1 cellular context compared by ENCODE assay signal in the genomic region with DNA sequence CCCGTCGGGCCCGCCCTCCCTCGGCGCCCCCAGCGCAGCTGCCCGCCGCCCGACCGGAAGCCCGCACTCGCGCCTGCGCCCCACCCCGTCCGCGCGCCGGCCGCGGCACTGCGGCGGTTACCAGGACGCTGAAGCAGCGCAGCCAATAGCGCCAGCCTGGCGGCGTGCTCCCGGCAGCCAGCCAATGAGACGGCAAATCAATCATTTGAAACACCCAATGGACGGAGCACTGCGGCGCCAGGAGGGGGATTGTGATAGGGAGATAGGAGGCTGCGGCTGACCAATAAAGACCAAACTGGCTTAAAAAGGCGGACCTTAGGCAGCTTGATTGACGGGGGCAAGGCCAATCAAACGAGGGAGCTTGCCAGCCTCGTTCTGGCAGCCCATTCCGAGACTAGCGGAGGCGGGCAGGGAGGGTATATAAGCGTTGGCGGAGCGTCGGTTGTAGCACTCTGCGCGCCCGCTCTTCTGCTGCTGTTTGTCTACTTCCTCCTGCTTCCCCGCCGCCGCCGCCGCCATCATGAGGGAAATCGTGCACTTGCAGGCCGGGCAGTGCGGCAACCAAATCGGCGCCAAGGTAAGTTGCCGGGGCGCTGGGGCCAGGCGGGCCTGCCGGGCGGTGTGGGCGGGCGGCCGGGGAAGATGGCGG.
TF ChIP-seq lines count a peak whose summit lies in the region.

A gene (plus strand): TSS at position 447 of the 649 bp plus-strand sequence. CDS start 74 bp downstream, at position 521.

TF ChIP-seq in GM12878, 131 proteins besides CTCF, POLR2A, EP300 and RAD21 (continued from another document and continues in another):
- TF ChIP-seq, protein P1, sequence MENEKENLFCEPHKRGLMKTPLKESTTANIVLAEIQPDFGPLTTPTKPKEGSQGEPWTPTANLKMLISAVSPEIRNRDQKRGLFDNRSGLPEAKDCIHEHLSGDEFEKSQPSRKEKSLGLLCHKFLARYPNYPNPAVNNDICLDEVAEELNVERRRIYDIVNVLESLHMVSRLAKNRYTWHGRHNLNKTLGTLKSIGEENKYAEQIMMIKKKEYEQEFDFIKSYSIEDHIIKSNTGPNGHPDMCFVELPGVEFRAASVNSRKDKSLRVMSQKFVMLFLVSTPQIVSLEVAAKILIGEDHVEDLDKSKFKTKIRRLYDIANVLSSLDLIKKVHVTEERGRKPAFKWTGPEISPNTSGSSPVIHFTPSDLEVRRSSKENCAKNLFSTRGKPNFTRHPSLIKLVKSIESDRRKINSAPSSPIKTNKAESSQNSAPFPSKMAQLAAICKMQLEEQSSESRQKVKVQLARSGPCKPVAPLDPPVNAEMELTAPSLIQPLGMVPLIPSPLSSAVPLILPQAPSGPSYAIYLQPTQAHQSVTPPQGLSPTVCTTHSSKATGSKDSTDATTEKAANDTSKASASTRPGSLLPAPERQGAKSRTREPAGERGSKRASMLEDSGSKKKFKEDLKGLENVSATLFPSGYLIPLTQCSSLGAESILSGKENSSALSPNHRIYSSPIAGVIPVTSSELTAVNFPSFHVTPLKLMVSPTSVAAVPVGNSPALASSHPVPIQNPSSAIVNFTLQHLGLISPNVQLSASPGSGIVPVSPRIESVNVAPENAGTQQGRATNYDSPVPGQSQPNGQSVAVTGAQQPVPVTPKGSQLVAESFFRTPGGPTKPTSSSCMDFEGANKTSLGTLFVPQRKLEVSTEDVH (IDR thresholded peaks at IDR 0.05; ENCODE audit: low read depth, partially characterized antibody) = no peak
- no peak; the same call in 1 of the 2 replicates for TF ChIP-seq SREBF1 (IDR thresholded peaks at IDR 0.05; ENCODE audit: low read length)
- no peak; the same call in none of the 2 replicates for TF ChIP-seq IKZF1 (conservative IDR thresholded peaks at IDR 0.05)
- TF ChIP-seq MTA2 (IDR thresholded peaks at IDR 0.05; ENCODE audit: low read depth) = no peak
- TF ChIP-seq CHD1 (IDR thresholded peaks at IDR 0.05; ENCODE audit: low read depth, low read length) = 0 out of 2 replicates have a peak, but pooled peaks have one; percentile 83
- TF ChIP-seq PAX5 (IDR thresholded peaks at IDR 0.05; ENCODE audit: borderline replicate concordance, low read depth, low read length) = peak; percentile 34; the same call in 1 of the 2 replicates
- peak; percentile 98 for TF ChIP-seq TAF1 (IDR thresholded peaks at IDR 0.05; ENCODE audit: borderline replicate concordance, low read depth, low read length)
- peak; percentile 97 for TF ChIP-seq BACH1 (IDR thresholded peaks at IDR 0.05; ENCODE audit: borderline replicate concordance)
- no peak for TF ChIP-seq PML (IDR thresholded peaks at IDR 0.05; ENCODE audit: low read length)
- no peak for TF ChIP-seq IKZF2 (IDR thresholded peaks at IDR 0.05)
- TF ChIP-seq, protein P2, sequence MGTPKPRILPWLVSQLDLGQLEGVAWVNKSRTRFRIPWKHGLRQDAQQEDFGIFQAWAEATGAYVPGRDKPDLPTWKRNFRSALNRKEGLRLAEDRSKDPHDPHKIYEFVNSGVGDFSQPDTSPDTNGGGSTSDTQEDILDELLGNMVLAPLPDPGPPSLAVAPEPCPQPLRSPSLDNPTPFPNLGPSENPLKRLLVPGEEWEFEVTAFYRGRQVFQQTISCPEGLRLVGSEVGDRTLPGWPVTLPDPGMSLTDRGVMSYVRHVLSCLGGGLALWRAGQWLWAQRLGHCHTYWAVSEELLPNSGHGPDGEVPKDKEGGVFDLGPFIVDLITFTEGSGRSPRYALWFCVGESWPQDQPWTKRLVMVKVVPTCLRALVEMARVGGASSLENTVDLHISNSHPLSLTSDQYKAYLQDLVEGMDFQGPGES (IDR thresholded peaks at IDR 0.05) = peak; percentile 100
- no peak for TF ChIP-seq CHD4 (IDR thresholded peaks at IDR 0.05)
- TF ChIP-seq GATAD2B (conservative IDR thresholded peaks at IDR 0.05; ENCODE audit: low read depth) = peak; percentile 43; the same call in 1 of the 2 replicates
- TF ChIP-seq, protein P3, sequence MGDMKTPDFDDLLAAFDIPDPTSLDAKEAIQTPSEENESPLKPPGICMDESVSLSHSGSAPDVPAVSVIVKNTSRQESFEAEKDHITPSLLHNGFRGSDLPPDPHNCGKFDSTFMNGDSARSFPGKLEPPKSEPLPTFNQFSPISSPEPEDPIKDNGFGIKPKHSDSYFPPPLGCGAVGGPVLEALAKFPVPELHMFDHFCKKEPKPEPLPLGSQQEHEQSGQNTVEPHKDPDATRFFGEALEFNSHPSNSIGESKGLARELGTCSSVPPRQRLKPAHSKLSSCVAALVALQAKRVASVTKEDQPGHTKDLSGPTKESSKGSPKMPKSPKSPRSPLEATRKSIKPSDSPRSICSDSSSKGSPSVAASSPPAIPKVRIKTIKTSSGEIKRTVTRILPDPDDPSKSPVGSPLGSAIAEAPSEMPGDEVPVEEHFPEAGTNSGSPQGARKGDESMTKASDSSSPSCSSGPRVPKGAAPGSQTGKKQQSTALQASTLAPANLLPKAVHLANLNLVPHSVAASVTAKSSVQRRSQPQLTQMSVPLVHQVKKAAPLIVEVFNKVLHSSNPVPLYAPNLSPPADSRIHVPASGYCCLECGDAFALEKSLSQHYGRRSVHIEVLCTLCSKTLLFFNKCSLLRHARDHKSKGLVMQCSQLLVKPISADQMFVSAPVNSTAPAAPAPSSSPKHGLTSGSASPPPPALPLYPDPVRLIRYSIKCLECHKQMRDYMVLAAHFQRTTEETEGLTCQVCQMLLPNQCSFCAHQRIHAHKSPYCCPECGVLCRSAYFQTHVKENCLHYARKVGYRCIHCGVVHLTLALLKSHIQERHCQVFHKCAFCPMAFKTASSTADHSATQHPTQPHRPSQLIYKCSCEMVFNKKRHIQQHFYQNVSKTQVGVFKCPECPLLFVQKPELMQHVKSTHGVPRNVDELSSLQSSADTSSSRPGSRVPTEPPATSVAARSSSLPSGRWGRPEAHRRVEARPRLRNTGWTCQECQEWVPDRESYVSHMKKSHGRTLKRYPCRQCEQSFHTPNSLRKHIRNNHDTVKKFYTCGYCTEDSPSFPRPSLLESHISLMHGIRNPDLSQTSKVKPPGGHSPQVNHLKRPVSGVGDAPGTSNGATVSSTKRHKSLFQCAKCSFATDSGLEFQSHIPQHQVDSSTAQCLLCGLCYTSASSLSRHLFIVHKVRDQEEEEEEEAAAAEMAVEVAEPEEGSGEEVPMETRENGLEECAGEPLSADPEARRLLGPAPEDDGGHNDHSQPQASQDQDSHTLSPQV (IDR thresholded peaks at IDR 0.05) = no peak
- TF ChIP-seq, protein P4, sequence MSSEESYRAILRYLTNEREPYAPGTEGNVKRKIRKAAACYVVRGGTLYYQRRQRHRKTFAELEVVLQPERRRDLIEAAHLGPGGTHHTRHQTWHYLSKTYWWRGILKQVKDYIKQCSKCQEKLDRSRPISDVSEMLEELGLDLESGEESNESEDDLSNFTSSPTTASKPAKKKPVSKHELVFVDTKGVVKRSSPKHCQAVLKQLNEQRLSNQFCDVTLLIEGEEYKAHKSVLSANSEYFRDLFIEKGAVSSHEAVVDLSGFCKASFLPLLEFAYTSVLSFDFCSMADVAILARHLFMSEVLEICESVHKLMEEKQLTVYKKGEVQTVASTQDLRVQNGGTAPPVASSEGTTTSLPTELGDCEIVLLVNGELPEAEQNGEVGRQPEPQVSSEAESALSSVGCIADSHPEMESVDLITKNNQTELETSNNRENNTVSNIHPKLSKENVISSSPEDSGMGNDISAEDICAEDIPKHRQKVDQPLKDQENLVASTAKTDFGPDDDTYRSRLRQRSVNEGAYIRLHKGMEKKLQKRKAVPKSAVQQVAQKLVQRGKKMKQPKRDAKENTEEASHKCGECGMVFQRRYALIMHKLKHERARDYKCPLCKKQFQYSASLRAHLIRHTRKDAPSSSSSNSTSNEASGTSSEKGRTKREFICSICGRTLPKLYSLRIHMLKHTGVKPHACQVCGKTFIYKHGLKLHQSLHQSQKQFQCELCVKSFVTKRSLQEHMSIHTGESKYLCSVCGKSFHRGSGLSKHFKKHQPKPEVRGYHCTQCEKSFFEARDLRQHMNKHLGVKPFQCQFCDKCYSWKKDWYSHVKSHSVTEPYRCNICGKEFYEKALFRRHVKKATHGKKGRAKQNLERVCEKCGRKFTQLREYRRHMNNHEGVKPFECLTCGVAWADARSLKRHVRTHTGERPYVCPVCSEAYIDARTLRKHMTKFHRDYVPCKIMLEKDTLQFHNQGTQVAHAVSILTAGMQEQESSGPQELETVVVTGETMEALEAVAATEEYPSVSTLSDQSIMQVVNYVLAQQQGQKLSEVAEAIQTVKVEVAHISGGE (CRISPR knock-in tag; IDR thresholded peaks at IDR 0.05) = no peak
- TF ChIP-seq, protein P5, sequence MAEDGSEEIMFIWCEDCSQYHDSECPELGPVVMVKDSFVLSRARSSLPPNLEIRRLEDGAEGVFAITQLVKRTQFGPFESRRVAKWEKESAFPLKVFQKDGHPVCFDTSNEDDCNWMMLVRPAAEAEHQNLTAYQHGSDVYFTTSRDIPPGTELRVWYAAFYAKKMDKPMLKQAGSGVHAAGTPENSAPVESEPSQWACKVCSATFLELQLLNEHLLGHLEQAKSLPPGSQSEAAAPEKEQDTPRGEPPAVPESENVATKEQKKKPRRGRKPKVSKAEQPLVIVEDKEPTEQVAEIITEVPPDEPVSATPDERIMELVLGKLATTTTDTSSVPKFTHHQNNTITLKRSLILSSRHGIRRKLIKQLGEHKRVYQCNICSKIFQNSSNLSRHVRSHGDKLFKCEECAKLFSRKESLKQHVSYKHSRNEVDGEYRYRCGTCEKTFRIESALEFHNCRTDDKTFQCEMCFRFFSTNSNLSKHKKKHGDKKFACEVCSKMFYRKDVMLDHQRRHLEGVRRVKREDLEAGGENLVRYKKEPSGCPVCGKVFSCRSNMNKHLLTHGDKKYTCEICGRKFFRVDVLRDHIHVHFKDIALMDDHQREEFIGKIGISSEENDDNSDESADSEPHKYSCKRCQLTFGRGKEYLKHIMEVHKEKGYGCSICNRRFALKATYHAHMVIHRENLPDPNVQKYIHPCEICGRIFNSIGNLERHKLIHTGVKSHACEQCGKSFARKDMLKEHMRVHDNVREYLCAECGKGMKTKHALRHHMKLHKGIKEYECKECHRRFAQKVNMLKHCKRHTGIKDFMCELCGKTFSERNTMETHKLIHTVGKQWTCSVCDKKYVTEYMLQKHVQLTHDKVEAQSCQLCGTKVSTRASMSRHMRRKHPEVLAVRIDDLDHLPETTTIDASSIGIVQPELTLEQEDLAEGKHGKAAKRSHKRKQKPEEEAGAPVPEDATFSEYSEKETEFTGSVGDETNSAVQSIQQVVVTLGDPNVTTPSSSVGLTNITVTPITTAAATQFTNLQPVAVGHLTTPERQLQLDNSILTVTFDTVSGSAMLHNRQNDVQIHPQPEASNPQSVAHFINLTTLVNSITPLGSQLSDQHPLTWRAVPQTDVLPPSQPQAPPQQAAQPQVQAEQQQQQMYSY (CRISPR knock-in tag; IDR thresholded peaks at IDR 0.05) = no peak
- TF ChIP-seq HCFC1 (IDR thresholded peaks at IDR 0.05; ENCODE audit: low read length) = peak; percentile 42; the same call in 1 of the 2 replicates
- TF ChIP-seq, protein P6, sequence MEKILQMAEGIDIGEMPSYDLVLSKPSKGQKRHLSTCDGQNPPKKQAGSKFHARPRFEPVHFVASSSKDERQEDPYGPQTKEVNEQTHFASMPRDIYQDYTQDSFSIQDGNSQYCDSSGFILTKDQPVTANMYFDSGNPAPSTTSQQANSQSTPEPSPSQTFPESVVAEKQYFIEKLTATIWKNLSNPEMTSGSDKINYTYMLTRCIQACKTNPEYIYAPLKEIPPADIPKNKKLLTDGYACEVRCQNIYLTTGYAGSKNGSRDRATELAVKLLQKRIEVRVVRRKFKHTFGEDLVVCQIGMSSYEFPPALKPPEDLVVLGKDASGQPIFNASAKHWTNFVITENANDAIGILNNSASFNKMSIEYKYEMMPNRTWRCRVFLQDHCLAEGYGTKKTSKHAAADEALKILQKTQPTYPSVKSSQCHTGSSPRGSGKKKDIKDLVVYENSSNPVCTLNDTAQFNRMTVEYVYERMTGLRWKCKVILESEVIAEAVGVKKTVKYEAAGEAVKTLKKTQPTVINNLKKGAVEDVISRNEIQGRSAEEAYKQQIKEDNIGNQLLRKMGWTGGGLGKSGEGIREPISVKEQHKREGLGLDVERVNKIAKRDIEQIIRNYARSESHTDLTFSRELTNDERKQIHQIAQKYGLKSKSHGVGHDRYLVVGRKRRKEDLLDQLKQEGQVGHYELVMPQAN (conservative IDR thresholded peaks at IDR 0.05) = peak; percentile 96
- TF ChIP-seq, protein P7, sequence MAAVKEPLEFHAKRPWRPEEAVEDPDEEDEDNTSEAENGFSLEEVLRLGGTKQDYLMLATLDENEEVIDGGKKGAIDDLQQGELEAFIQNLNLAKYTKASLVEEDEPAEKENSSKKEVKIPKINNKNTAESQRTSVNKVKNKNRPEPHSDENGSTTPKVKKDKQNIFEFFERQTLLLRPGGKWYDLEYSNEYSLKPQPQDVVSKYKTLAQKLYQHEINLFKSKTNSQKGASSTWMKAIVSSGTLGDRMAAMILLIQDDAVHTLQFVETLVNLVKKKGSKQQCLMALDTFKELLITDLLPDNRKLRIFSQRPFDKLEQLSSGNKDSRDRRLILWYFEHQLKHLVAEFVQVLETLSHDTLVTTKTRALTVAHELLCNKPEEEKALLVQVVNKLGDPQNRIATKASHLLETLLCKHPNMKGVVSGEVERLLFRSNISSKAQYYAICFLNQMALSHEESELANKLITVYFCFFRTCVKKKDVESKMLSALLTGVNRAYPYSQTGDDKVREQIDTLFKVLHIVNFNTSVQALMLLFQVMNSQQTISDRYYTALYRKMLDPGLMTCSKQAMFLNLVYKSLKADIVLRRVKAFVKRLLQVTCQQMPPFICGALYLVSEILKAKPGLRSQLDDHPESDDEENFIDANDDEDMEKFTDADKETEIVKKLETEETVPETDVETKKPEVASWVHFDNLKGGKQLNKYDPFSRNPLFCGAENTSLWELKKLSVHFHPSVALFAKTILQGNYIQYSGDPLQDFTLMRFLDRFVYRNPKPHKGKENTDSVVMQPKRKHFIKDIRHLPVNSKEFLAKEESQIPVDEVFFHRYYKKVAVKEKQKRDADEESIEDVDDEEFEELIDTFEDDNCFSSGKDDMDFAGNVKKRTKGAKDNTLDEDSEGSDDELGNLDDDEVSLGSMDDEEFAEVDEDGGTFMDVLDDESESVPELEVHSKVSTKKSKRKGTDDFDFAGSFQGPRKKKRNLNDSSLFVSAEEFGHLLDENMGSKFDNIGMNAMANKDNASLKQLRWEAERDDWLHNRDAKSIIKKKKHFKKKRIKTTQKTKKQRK (IDR thresholded peaks at IDR 0.05; ENCODE audit: low read depth, low read length) = peak; percentile 95
- TF ChIP-seq CEBPB (IDR thresholded peaks at IDR 0.05; ENCODE audit: borderline replicate concordance in 1 of 2, low read depth in 2 of 2, low read length in 2 of 2) = no peak
- TF ChIP-seq, protein P8, sequence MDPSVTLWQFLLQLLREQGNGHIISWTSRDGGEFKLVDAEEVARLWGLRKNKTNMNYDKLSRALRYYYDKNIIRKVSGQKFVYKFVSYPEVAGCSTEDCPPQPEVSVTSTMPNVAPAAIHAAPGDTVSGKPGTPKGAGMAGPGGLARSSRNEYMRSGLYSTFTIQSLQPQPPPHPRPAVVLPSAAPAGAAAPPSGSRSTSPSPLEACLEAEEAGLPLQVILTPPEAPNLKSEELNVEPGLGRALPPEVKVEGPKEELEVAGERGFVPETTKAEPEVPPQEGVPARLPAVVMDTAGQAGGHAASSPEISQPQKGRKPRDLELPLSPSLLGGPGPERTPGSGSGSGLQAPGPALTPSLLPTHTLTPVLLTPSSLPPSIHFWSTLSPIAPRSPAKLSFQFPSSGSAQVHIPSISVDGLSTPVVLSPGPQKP (IDR thresholded peaks at IDR 0.05; ENCODE audit: low read depth, low read length) = no peak
